10 cellular contexts compared by ENCODE assay signal in the genomic region with DNA sequence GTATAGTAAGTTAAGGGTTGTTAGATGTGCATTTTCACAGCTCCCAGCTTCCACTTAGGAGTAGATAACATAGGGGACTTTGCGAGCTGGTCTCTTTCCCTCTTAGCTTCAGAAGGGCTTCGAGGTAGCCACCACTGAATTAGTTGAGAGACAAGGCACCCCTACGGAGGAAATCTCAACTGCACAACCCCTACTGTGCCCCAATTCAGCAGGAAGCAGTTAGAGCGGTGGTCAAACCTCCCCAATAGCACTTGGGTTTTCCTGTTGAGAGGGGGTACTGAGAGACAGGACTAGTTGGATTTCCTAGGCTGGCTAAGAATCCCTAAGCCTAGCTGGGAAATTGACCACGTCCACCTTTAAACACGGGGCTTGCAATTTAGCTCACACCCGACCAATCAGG. TPM values are rescaled to one million over a fixed set of nuclear protein-coding genes. Genes with fewer than 3 reads are reported as not detected.
DNase-seq lines count a peak whose midpoint lies in the region; ATAC-seq and TF ChIP-seq lines count a peak whose summit lies in the region.
"Had no signal": no experiment of that assay in that cellular context is flagged by ENCODE, and none has a peak within 500 bp of the region (broad histone marks: within the 10 kb centered on the region; RNA-seq: fewer than 3 reads in every experiment).

No MANE protein-coding gene starts in this region.

- H3K4me3 ChIP-seq in heart left ventricle: peak overlapping the region in 9 of 12 donors; percentile 79 to 98 (median 91)
- peak overlapping the region; percentile 89 for H3K4me3 ChIP-seq in astrocyte of the cerebellum (ENCODE audit: low read depth, low read length)
- H3K4me3 ChIP-seq in mesenchymal stem cell (ENCODE audit: insufficient read depth in 1 of 2, low read depth in 1 of 2, low read length in 2 of 2): peak overlapping the region in 1 of 2 experiments; percentile 92
- peak overlapping the region; percentile 85 for H3K4me3 ChIP-seq in upper lobe of right lung

- H3K4me2 ChIP-seq in mesenchymal stem cell (ENCODE audit: low read length, poor library complexity, severe bottlenecking): no peak overlapping the region

- H2AFZ ChIP-seq in mesenchymal stem cell (ENCODE audit: low read depth, low read length): no peak overlapping the region

- no peak overlapping the region for H3K14ac ChIP-seq in mesenchymal stem cell (ENCODE audit: low read length in 2 of 2)

- H2AK5ac ChIP-seq in mesenchymal stem cell (ENCODE audit: low read length, severe bottlenecking): peak overlapping the region; percentile 53

- H3K4ac ChIP-seq in mesenchymal stem cell (ENCODE audit: low read depth in 1 of 2, low read length in 2 of 2): peak overlapping the region in 1 of 2 experiments; percentile 49

- H3K27ac ChIP-seq in heart left ventricle (peak overlapping the region in 3 of 12 donors; percentile 98), mesenchymal stem cell (ENCODE audit: low read length, poor library complexity, severe bottlenecking) (no peak overlapping the region), upper lobe of right lung (no peak overlapping the region)

- no peak for TF ChIP-seq POLR2A in heart left ventricle (IDR thresholded peaks at IDR 0.05)

- H3K27me3 ChIP-seq in heart left ventricle (no peaks in the 10 kb centered on the region), mesenchymal stem cell (ENCODE audit: control insufficient read depth in 1 of 2, insufficient read depth in 1 of 2, low read length in 2 of 2) (no peaks in the 10 kb centered on the region), upper lobe of right lung (no peaks in the 10 kb centered on the region)

- peaks cover 2 to 44% (median 37%) of the 10 kb centered on the region in 12 donors for H3K4me1 ChIP-seq in heart left ventricle
- H3K4me1 ChIP-seq in mesenchymal stem cell (ENCODE audit: control insufficient read depth, insufficient read depth, low read depth, low read length): peaks cover 18% of the 10 kb centered on the region
- peaks cover 35% of the 10 kb centered on the region for H3K4me1 ChIP-seq in upper lobe of right lung

- 80 to 97% (median 87%) methylated on average over 7 of the region's 7 CpGs for WGBS in heart left ventricle, 4 donors
- 93% methylated on average over 6 of the region's 7 CpGs for WGBS in mesenchymal stem cell

- H2BK120ac ChIP-seq in mesenchymal stem cell (ENCODE audit: low read depth, low read length): no peak overlapping the region

- H3K9ac ChIP-seq in mesenchymal stem cell (ENCODE audit: low read length): peak overlapping the region; percentile 93

- no peak overlapping the region for H3K23ac ChIP-seq in mesenchymal stem cell (ENCODE audit: low read length in 2 of 2)

- H3K36me3 ChIP-seq in heart left ventricle: no peaks in the 10 kb centered on the region
- peaks cover 3 to 14% of the 10 kb centered on the region in 2 experiments for H3K36me3 ChIP-seq in mesenchymal stem cell (ENCODE audit: control insufficient read depth in 1 of 2, insufficient read depth in 2 of 2, low read depth in 1 of 2, low read length in 2 of 2)
- H3K36me3 ChIP-seq in upper lobe of right lung: no peaks in the 10 kb centered on the region

- H3K9me3 ChIP-seq in heart left ventricle (no peaks in the 10 kb centered on the region), mesenchymal stem cell (ENCODE audit: control insufficient read depth, low read length) (no peaks in the 10 kb centered on the region), upper lobe of right lung (no peaks in the 10 kb centered on the region)

- no peak overlapping the region for H2BK5ac ChIP-seq in mesenchymal stem cell (ENCODE audit: low read depth, low read length, poor library complexity, severe bottlenecking)

- intact Hi-C loops in heart left ventricle (cut with DNase I) (loop anchor here in 1 of 10 donors (10.0 kb wide), 2 partner anchors 51 to 609 kb away; no protein-coding TSS in a partner anchor), cardiac septum (cut with DNase I) (loop anchor here (10.0 kb wide), 1 partner anchor 609 kb away; no protein-coding TSS in a partner anchor), upper lobe of right lung (cut with DNase I) (no loop called here)

- no peak overlapping the region for H4K8ac ChIP-seq in mesenchymal stem cell (ENCODE audit: low read length)

- no peak overlapping the region for H4K91ac ChIP-seq in mesenchymal stem cell (ENCODE audit: low read length)

- H3K18ac ChIP-seq in mesenchymal stem cell (ENCODE audit: low read depth in 1 of 2, low read length in 2 of 2): no peak overlapping the region

- DNase-seq in heart left ventricle (no peak), cardiac septum (ENCODE audit: low spot score) (no peak), astrocyte of the cerebellum (ENCODE audit: low read depth) (no peak), mesenchymal stem cell (no peak), upper lobe of right lung (no peak), T1000 (lab: John Stamatoyannopoulos, UW) (no peak), NCI-H226 (no peak)
- DNase-seq in effector CD8-positive, alpha-beta T cell (lab: John Stamatoyannopoulos, UW): no peak
- DNase-seq: EL, erythroblast had no signal

- H3K79me1 ChIP-seq in mesenchymal stem cell (replicated peaks; ENCODE audit: low read length, poor library complexity, severe bottlenecking): peaks cover 17% of the 10 kb centered on the region

- H2BK12ac ChIP-seq in mesenchymal stem cell (ENCODE audit: low read length in 2 of 2): no peak overlapping the region

- ATAC-seq in heart left ventricle (no peak), upper lobe of right lung (no peak)

- no peak for TF ChIP-seq CTCF in heart left ventricle (IDR thresholded peaks at IDR 0.05)
- no peak for TF ChIP-seq CTCF in astrocyte of the cerebellum (IDR thresholded peaks at IDR 0.05; ENCODE audit: low read depth, low read length, missing control alignments)
- no peak for TF ChIP-seq CTCF in upper lobe of right lung (IDR thresholded peaks at IDR 0.05)

- peak overlapping the region; percentile 36 for H2BK15ac ChIP-seq in mesenchymal stem cell (ENCODE audit: low read depth, poor library complexity, severe bottlenecking)

- in situ Hi-C loops in astrocyte of the cerebellum (cut with HindIII; ENCODE audit: low sequenced_read_pairs): no loop called here

RNA-seq across cellular contexts. Expression of a gene that starts 1.1 kb away (rescaled TPM):
- 10 to 100 TPM; 10.3 to 26.3 (median 17.1) TPM for total RNA-seq in heart left ventricle
- polyA plus RNA-seq in heart left ventricle: 1 to 10 TPM; 6.4 to 9.8 TPM
- total RNA-seq in cardiac septum: 17.5 TPM
- polyA plus RNA-seq in mesenchymal stem cell (2013, experiment 1 of 2): 35.5 TPM
- 34.4 TPM for polyA plus RNA-seq in mesenchymal stem cell (2013, experiment 2 of 2)
- total RNA-seq in upper lobe of right lung: 32.6 TPM
